ENCODE assay signal across 19 cellular contexts in the genomic region with DNA sequence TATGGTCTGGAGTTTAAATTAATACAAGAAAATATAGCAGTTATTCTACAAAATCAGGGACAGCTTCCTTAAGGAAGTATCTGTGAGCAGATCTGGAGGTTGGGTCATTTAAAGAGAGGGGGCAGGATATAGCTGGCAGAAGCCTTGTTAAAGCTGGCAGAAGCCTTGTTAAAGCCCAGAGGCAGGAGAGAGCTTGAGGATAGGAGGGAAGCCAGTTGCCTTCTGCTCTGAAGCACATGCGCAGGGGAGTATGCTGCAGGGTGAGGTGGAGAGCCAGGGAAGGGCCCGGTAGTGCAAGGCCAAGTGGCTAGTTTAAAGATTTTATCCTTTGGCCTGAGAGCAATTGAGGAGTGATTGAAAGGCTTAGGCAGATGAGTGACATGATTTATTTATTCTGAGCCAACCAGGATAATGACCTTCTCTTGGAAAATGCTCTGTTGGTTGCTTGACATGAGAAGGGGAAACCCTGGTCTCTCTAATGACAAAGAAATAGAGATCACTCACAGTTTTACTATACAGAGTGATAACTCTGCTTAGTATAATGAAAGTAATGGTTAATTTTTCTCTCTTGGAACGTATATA.
"Had no signal": no experiment of that assay in that cellular context is flagged by ENCODE, and none has a peak within 500 bp of the region (broad histone marks: within the 10 kb centered on the region; RNA-seq: fewer than 3 reads in every experiment).

No MANE protein-coding gene starts in this region.

- H3K27me3 Mint-ChIP-seq: activated CD4-positive, alpha-beta T cell treated with anti-CD3 and anti-CD28 coated beads, Interleukin-2, amount 10 ng/mL, durations not matched to agents 7 days and 5 days; activated CD8-positive, alpha-beta memory T cell treated with anti-CD3 and anti-CD28 coated beads, Interleukin-2, amount 10 ng/mL, durations not matched to agents 7 days and 5 days; activated naive CD4-positive, alpha-beta T cell treated with anti-CD3 and anti-CD28 coated beads, Interleukin-2, amount 10 ng/mL, durations not matched to agents 7 days and 5 days had no signal

- DNase-seq: activated CD4-positive, alpha-beta T cell treated with anti-CD3 and anti-CD28 coated beads, Interleukin-2, amount 10 ng/mL, durations not matched to agents 7 days and 5 days; activated CD8-positive, alpha-beta memory T cell treated with anti-CD3 and anti-CD28 coated beads, Interleukin-2, amount 10 ng/mL, durations not matched to agents 7 days and 5 days; activated naive CD4-positive, alpha-beta T cell treated with anti-CD3 and anti-CD28 coated beads, Interleukin-2, amount 10 ng/mL, durations not matched to agents 7 days and 5 days; anterior cingulate cortex; gastrocnemius medialis; kidney; occipital lobe; RPMI8226; spleen; stimulated activated CD4-positive, alpha-beta T cell treated with anti-CD3 and anti-CD28 coated beads, Interleukin-2, amount 100 ng/mL, for 24 hours; stimulated activated naive CD4-positive, alpha-beta T cell; substantia nigra; T-helper 9 cell; transverse colon had no signal

- H3K27ac ChIP-seq: gastrocnemius medialis, prostate gland, SJSA1, spleen, transverse colon had no signal

- FAIRE-seq: colon, kidney had no signal

- H3K9me3 Mint-ChIP-seq: activated CD4-positive, alpha-beta T cell treated with anti-CD3 and anti-CD28 coated beads, Interleukin-2, amount 10 ng/mL, durations not matched to agents 7 days and 5 days; nephron had no signal

- ATAC-seq: activated CD8-positive, alpha-beta memory T cell treated with anti-CD3 and anti-CD28 coated beads, Interleukin-2, amount 10 ng/mL, durations not matched to agents 7 days and 5 days; gastrocnemius medialis; sciatic nerve had no signal

- H3K9me3 ChIP-seq: gastrocnemius medialis, prostate gland, SJSA1, spleen, transverse colon had no signal

- H3K27me3 ChIP-seq: gastrocnemius medialis, SJSA1, spleen, transverse colon had no signal

- H3K27ac Mint-ChIP-seq: activated CD4-positive, alpha-beta T cell treated with anti-CD3 and anti-CD28 coated beads, Interleukin-2, amount 10 ng/mL, durations not matched to agents 7 days and 5 days; activated naive CD4-positive, alpha-beta T cell treated with anti-CD3 and anti-CD28 coated beads, Interleukin-2, amount 10 ng/mL, durations not matched to agents 7 days and 5 days; nephron had no signal

- H3K4me3 ChIP-seq: gastrocnemius medialis, prostate gland, SJSA1, spleen, transverse colon had no signal

- H3K4me3 Mint-ChIP-seq: activated CD4-positive, alpha-beta T cell treated with anti-CD3 and anti-CD28 coated beads, Interleukin-2, amount 10 ng/mL, durations not matched to agents 7 days and 5 days; activated CD8-positive, alpha-beta memory T cell treated with anti-CD3 and anti-CD28 coated beads, Interleukin-2, amount 10 ng/mL, durations not matched to agents 7 days and 5 days; activated naive CD4-positive, alpha-beta T cell treated with anti-CD3 and anti-CD28 coated beads, Interleukin-2, amount 10 ng/mL, durations not matched to agents 7 days and 5 days; nephron had no signal

- H3K36me3 ChIP-seq: prostate gland had no signal
